In the genomic region with DNA sequence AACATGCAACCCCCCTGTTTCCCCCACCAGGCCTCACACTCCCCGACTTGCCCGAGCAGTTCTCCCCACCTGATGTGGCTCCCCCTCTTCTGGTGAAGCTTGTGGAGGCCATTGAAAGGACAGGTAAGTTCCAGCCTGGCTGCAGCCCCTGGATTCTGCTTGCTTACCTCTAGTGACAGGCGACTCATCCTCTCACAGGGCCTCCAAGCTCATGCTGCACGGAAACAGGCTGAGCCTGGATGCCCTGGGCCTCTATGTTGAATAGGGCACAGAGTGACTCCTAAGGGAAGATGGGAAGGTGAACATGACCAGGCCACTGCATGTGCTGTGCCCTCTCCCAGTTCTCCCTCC, we compare ENCODE assay signal across 8 cellular contexts. TPM values are rescaled to one million over a fixed set of nuclear protein-coding genes. Genes with fewer than 3 reads are reported as not detected.
DNase-seq lines count a peak whose midpoint lies in the region; ATAC-seq and TF ChIP-seq lines count a peak whose summit lies in the region.

No MANE protein-coding gene starts in this region.

- in situ Hi-C loops in gastrocnemius medialis (cut with MboI; ENCODE audit: low sequenced_read_pairs in 4 of 4) = loop anchor here in 3 of 4 donors (10.0 kb wide), 1 partner anchor 46 kb away; no protein-coding TSS in a partner anchor

- peak overlapping the region; percentile 61 for H3K27ac ChIP-seq in CD8-positive, alpha-beta memory T cell (ENCODE audit: low read depth, low read length)
- H3K27ac ChIP-seq in gastrocnemius medialis = peak overlapping the region; percentile 76 to 88 (median 82)

- H3K9me3 Mint-ChIP-seq in CD8-positive, alpha-beta memory T cell = no peaks in the 10 kb centered on the region
- H3K9me3 Mint-ChIP-seq in central memory CD8-positive, alpha-beta T cell = no peaks in the 10 kb centered on the region

- intact Hi-C loops in gastrocnemius medialis (cut with DNase I; ENCODE audit: low total_unique reads) = loop anchor here (2.0 kb wide), 3 partner anchors 32 to 92 kb away; a partner anchor contains a TSS

- H3K36me3 Mint-ChIP-seq in CD8-positive, alpha-beta memory T cell = peaks cover 0 to 22% (median 0%) of the 10 kb centered on the region in 3 donors
- peaks cover 19% of the 10 kb centered on the region for H3K36me3 Mint-ChIP-seq in central memory CD8-positive, alpha-beta T cell (ENCODE audit: insufficient read depth)

- POLR2A ChIA-PET in CD8-positive, alpha-beta memory T cell (lab: Charles Lee) = interaction anchor here (0.5 to 1.8 kb wide), 4 partner anchors 9 to 914 kb away, joined by 3 to 10 read pairs (median 3); no protein-coding TSS in a partner anchor

- TF ChIP-seq POLR2A in gastrocnemius medialis (IDR thresholded peaks at IDR 0.05) = no peak

- no peak for DNase-seq in CD8-positive, alpha-beta memory T cell
- DNase-seq in MG63 = peak; percentile 12
- no peak for DNase-seq in central memory CD8-positive, alpha-beta T cell (ENCODE audit: low spot score in 2 of 2)
- DNase-seq in gastrocnemius medialis = no peak
- DNase-seq in HT-29 (ENCODE audit: low spot score) = no peak

- H3K4me1 Mint-ChIP-seq in CD8-positive, alpha-beta memory T cell = peaks cover 9 to 19% (median 9%) of the 10 kb centered on the region in 3 donors
- peaks cover 13% of the 10 kb centered on the region for H3K4me1 Mint-ChIP-seq in central memory CD8-positive, alpha-beta T cell

- no peaks in the 10 kb centered on the region for H3K27me3 ChIP-seq in CD8-positive, alpha-beta memory T cell (ENCODE audit: insufficient read depth, low read length, poor library complexity, severe bottlenecking)
- H3K27me3 ChIP-seq in MG63 (no peaks in the 10 kb centered on the region), gastrocnemius medialis (no peaks in the 10 kb centered on the region)

- ATAC-seq in central memory CD8-positive, alpha-beta T cell (replicated peaks; ENCODE audit: extremely low read depth, poor library complexity, severe bottlenecking) = no peak
- peak in 1 of 2 donors; percentile 8 for ATAC-seq in gastrocnemius medialis
- no peak for ATAC-seq in HG02938 (IDR thresholded peaks at IDR 0.05; ENCODE audit: unreplicated experiment)
- ATAC-seq in HG02885 (IDR thresholded peaks at IDR 0.05; ENCODE audit: poor library complexity, unreplicated experiment) = no peak
- ATAC-seq in GM18511 (IDR thresholded peaks at IDR 0.05; ENCODE audit: unreplicated experiment) = no peak

- H3K27me3 Mint-ChIP-seq in CD8-positive, alpha-beta memory T cell = no peaks in the 10 kb centered on the region
- H3K27me3 Mint-ChIP-seq in central memory CD8-positive, alpha-beta T cell = no peaks in the 10 kb centered on the region

- H3K4me3 Mint-ChIP-seq in CD8-positive, alpha-beta memory T cell = peak overlapping the region in 6 of 7 donors; percentile 24 to 86 (median 58)
- peak overlapping the region; percentile 59 for H3K4me3 Mint-ChIP-seq in central memory CD8-positive, alpha-beta T cell

- peaks cover 10% of the 10 kb centered on the region for H3K36me3 ChIP-seq in CD8-positive, alpha-beta memory T cell (ENCODE audit: insufficient read depth, low read length)
- H3K36me3 ChIP-seq in MG63 (peaks cover 48% of the 10 kb centered on the region), gastrocnemius medialis (peaks cover 0 to 33% of the 10 kb centered on the region in 2 donors)

- H3K4me3 ChIP-seq in CD8-positive, alpha-beta memory T cell (ENCODE audit: low read length) = no peak overlapping the region
- no peak overlapping the region for H3K4me3 ChIP-seq in MG63
- peak overlapping the region in 3 of 4 donors; percentile 40 to 47 (median 44) for H3K4me3 ChIP-seq in gastrocnemius medialis

- no peak for TF ChIP-seq CTCF in gastrocnemius medialis (IDR thresholded peaks at IDR 0.05 in 4 of 5, conservative IDR thresholded peaks at IDR 0.05 in 1 of 5)

- H3K4me1 ChIP-seq in CD8-positive, alpha-beta memory T cell (ENCODE audit: insufficient read depth, low read length) = peaks cover 13% of the 10 kb centered on the region
- peaks cover 21 to 42% of the 10 kb centered on the region in 2 donors for H3K4me1 ChIP-seq in gastrocnemius medialis

- H3K9me3 ChIP-seq in CD8-positive, alpha-beta memory T cell (ENCODE audit: low read length) = no peaks in the 10 kb centered on the region
- H3K9me3 ChIP-seq in MG63 = no peaks in the 10 kb centered on the region
- H3K9me3 ChIP-seq in gastrocnemius medialis = no peaks in the 10 kb centered on the region

- peak overlapping the region in 5 of 8 donors; percentile 6 to 70 (median 59) for H3K27ac Mint-ChIP-seq in CD8-positive, alpha-beta memory T cell
- H3K27ac Mint-ChIP-seq in central memory CD8-positive, alpha-beta T cell (ENCODE audit: low read depth) = peak overlapping the region; percentile 86

- CTCF ChIA-PET in CD8-positive, alpha-beta memory T cell (lab: Charles Lee) = interaction anchor here (0.7 to 3.1 kb wide), 16 partner anchors 9 to 162 kb away, joined by 3 to 28 read pairs (median 4); a partner anchor contains a TSS

RNA-seq across cellular contexts. Expression of a gene that starts 7.5 kb away (rescaled TPM):
- 10 to 100 TPM; 17.7 to 17.9 TPM for total RNA-seq in CD8-positive, alpha-beta memory T cell
- 5.7 TPM for polyA plus RNA-seq in CD8-positive, alpha-beta memory T cell
- 4.2 and 13.2 TPM in 2 replicates for total RNA-seq in MG63 (2014; rRNA removed; shearing (Covaris generic); ENCODE audit: low replicate concordance)
- total RNA-seq in gastrocnemius medialis = 10 to 100 TPM in 1 of 4 donors, 1 to 10 TPM in 3; 5.6 to 11.9 (median 6.0) TPM
- 26.4 and 37.7 TPM in 2 replicates for total RNA-seq in HT-29 (2014; rRNA removed; shearing (Covaris generic))

RNA-seq across cellular contexts. Expression of a gene that starts 13.2 kb away (rescaled TPM):
- 10 to 100 TPM; 33.3 to 34.5 TPM for total RNA-seq in CD8-positive, alpha-beta memory T cell
- polyA plus RNA-seq in CD8-positive, alpha-beta memory T cell = 10.9 TPM
- 1.0 TPM in 1 of 2 replicates, not detected in the other for total RNA-seq in MG63 (2014; rRNA removed; shearing (Covaris generic); ENCODE audit: low replicate concordance)
- total RNA-seq in gastrocnemius medialis = 10 to 100 TPM in 2 of 4 donors, 1 to 10 TPM in 2; 3.5 to 20.4 (median 14.0) TPM
- 58.9 and 74.6 TPM in 2 replicates for total RNA-seq in HT-29 (2014; rRNA removed; shearing (Covaris generic))

RNA-seq across cellular contexts. Expression of a gene that starts 32.6 kb away (rescaled TPM):
- 10 to 100 TPM; 24.2 to 24.6 TPM for total RNA-seq in CD8-positive, alpha-beta memory T cell
- 12.6 TPM for polyA plus RNA-seq in CD8-positive, alpha-beta memory T cell
- 8.2 and 29.5 TPM in 2 replicates for total RNA-seq in MG63 (2014; rRNA removed; shearing (Covaris generic); ENCODE audit: low replicate concordance)
- 10 to 100 TPM; 18.1 to 38.9 (median 33.0) TPM for total RNA-seq in gastrocnemius medialis
- 42.3 and 54.3 TPM in 2 replicates for total RNA-seq in HT-29 (2014; rRNA removed; shearing (Covaris generic))

RNA-seq across cellular contexts. Expression of a gene that starts 43.4 kb away (rescaled TPM):
- 1 to 10 TPM; 2.9 to 3.8 TPM for total RNA-seq in CD8-positive, alpha-beta memory T cell
- polyA plus RNA-seq in CD8-positive, alpha-beta memory T cell = 0.59 TPM
- total RNA-seq in MG63 (2014; rRNA removed; shearing (Covaris generic); ENCODE audit: low replicate concordance) = 0.99 TPM in 1 of 2 replicates, not detected in the other
- total RNA-seq in gastrocnemius medialis = 1 to 10 TPM in 1 of 4 donors, under 1 TPM in 1, not detected in 2; 0.51 to 2.3 TPM
- 1.2 and 2.7 TPM in 2 replicates for total RNA-seq in HT-29 (2014; rRNA removed; shearing (Covaris generic))

Comparison
In these comparisons a context has a peak if more than half of its experiments do, and no peak if none do; other contexts are left out.
1. H3K4me3 ChIP-seq: peak in gastrocnemius medialis (3 of 4); none in CD8-positive, alpha-beta memory T cell (single experiment) and MG63 (single experiment).